20 cellular contexts compared by ENCODE assay signal in genomic region chr5:96562614-96563013, GRCh38.
DNase-seq lines count a peak whose midpoint lies in the region; TF ChIP-seq lines count a peak whose summit lies in the region.
"Had no signal": no experiment of that assay in that cellular context is flagged by ENCODE, and none has a peak within 500 bp of the region (broad histone marks: within the 10 kb centered on the region; RNA-seq: fewer than 3 reads in every experiment).

No MANE protein-coding gene starts in this region.

- intact Hi-C loops in activated T-helper 1 cell treated with anti-CD3 and anti-CD28 coated beads, Interleukin-12 subunit alpha, Interleukin-12 subunit beta, Interleukin-2, Interleukin-4 antibody, amounts not matched to agents 30 ng/mL and 10 ng/mL and 1 ng/mL, durations not matched to agents 14 hours and 24 hours and 36 hours (cut with micrococcal nuclease), result no loop called here

- peaks cover 6% of the 10 kb centered on the region for H3K9me3 Mint-ChIP-seq in chondrocyte (ENCODE audit: low read depth)
- no peaks in the 10 kb centered on the region for H3K9me3 Mint-ChIP-seq in activated T-helper 1 cell treated with anti-CD3 and anti-CD28 coated beads, Interleukin-12 subunit alpha, Interleukin-12 subunit beta, Interleukin-2, Interleukin-4 antibody, amounts not matched to agents 30 ng/mL and 10 ng/mL and 1 ng/mL, durations not matched to agents 14 hours and 24 hours and 36 hours
- no peaks in the 10 kb centered on the region for H3K9me3 Mint-ChIP-seq in T-helper 2 cell treated with Interferon-gamma antibody and Interleukin-4, amounts not matched to agents 5 μg/mL and 100 μg/mL, for 36 hours
- H3K9me3 Mint-ChIP-seq: T-cell had no signal

- no peaks in the 10 kb centered on the region for H3K36me3 Mint-ChIP-seq in chondrocyte (ENCODE audit: low read depth)
- no peaks in the 10 kb centered on the region for H3K36me3 Mint-ChIP-seq in activated T-helper 1 cell treated with anti-CD3 and anti-CD28 coated beads, Interleukin-12 subunit alpha, Interleukin-12 subunit beta, Interleukin-2, Interleukin-4 antibody, amounts not matched to agents 30 ng/mL and 10 ng/mL and 1 ng/mL, durations not matched to agents 14 hours and 24 hours and 36 hours (ENCODE audit: low read depth)
- H3K36me3 Mint-ChIP-seq in T-helper 2 cell treated with Interferon-gamma antibody and Interleukin-4, amounts not matched to agents 5 μg/mL and 100 μg/mL, for 36 hours (ENCODE audit: low read depth), result no peaks in the 10 kb centered on the region
- H3K36me3 Mint-ChIP-seq: naive B cell, T-cell had no signal

- H3K27ac Mint-ChIP-seq in chondrocyte (ENCODE audit: unreplicated experiment), result peak overlapping the region; percentile 9
- no peak overlapping the region for H3K27ac Mint-ChIP-seq in activated T-helper 1 cell treated with anti-CD3 and anti-CD28 coated beads, Interleukin-12 subunit alpha, Interleukin-12 subunit beta, Interleukin-2, Interleukin-4 antibody, amounts not matched to agents 30 ng/mL and 10 ng/mL and 1 ng/mL, durations not matched to agents 14 hours and 24 hours and 36 hours
- no peak overlapping the region for H3K27ac Mint-ChIP-seq in T-helper 2 cell treated with Interferon-gamma antibody and Interleukin-4, amounts not matched to agents 5 μg/mL and 100 μg/mL, for 36 hours
- H3K27ac Mint-ChIP-seq: activated CD8-positive, alpha-beta T cell treated with anti-CD3 and anti-CD28 coated beads, Interleukin-2, amount 10 ng/mL, durations not matched to agents 7 days and 5 days; naive B cell; T-cell had no signal

- TF ChIP-seq CTCF in chondrocyte (IDR thresholded peaks at IDR 0.05), result no peak

- H3K4me3 Mint-ChIP-seq in chondrocyte (ENCODE audit: unreplicated experiment), result no peak overlapping the region
- H3K4me3 Mint-ChIP-seq in activated T-helper 1 cell treated with anti-CD3 and anti-CD28 coated beads, Interleukin-12 subunit alpha, Interleukin-12 subunit beta, Interleukin-2, Interleukin-4 antibody, amounts not matched to agents 30 ng/mL and 10 ng/mL and 1 ng/mL, durations not matched to agents 14 hours and 24 hours and 36 hours, result no peak overlapping the region
- no peak overlapping the region for H3K4me3 Mint-ChIP-seq in T-helper 2 cell treated with Interferon-gamma antibody and Interleukin-4, amounts not matched to agents 5 μg/mL and 100 μg/mL, for 36 hours
- H3K4me3 Mint-ChIP-seq: activated CD8-positive, alpha-beta T cell treated with anti-CD3 and anti-CD28 coated beads, Interleukin-2, amount 10 ng/mL, durations not matched to agents 7 days and 5 days; naive B cell; T-cell had no signal

- peaks cover 35% of the 10 kb centered on the region for H3K4me1 Mint-ChIP-seq in chondrocyte (ENCODE audit: low read depth)
- peaks cover 17% of the 10 kb centered on the region for H3K4me1 Mint-ChIP-seq in activated T-helper 1 cell treated with anti-CD3 and anti-CD28 coated beads, Interleukin-12 subunit alpha, Interleukin-12 subunit beta, Interleukin-2, Interleukin-4 antibody, amounts not matched to agents 30 ng/mL and 10 ng/mL and 1 ng/mL, durations not matched to agents 14 hours and 24 hours and 36 hours (ENCODE audit: low read depth)
- H3K4me1 Mint-ChIP-seq in T-helper 2 cell treated with Interferon-gamma antibody and Interleukin-4, amounts not matched to agents 5 μg/mL and 100 μg/mL, for 36 hours (ENCODE audit: low read depth), result peaks cover 14% of the 10 kb centered on the region

- H3K27me3 Mint-ChIP-seq in chondrocyte (ENCODE audit: low read depth), result no peaks in the 10 kb centered on the region
- H3K27me3 Mint-ChIP-seq in activated T-helper 1 cell treated with anti-CD3 and anti-CD28 coated beads, Interleukin-12 subunit alpha, Interleukin-12 subunit beta, Interleukin-2, Interleukin-4 antibody, amounts not matched to agents 30 ng/mL and 10 ng/mL and 1 ng/mL, durations not matched to agents 14 hours and 24 hours and 36 hours (ENCODE audit: insufficient read depth), result no peaks in the 10 kb centered on the region
- peaks cover 8% of the 10 kb centered on the region for H3K27me3 Mint-ChIP-seq in T-helper 2 cell treated with Interferon-gamma antibody and Interleukin-4, amounts not matched to agents 5 μg/mL and 100 μg/mL, for 36 hours (ENCODE audit: low read depth)

- DNase-seq in AG08395 (ENCODE audit: low spot score), result peak; percentile 30
- DNase-seq in M059J (ENCODE audit: low read depth), result peak; percentile 74
- DNase-seq in chondrocyte (ENCODE audit: low spot score), result no peak
- DNase-seq in kidney glomerular epithelial cell (lab: John Stamatoyannopoulos, UW), result peak; percentile 34
- DNase-seq in activated T-helper 1 cell treated with anti-CD3 and anti-CD28 coated beads, Interleukin-12 subunit alpha, Interleukin-12 subunit beta, Interleukin-2, Interleukin-4 antibody, amounts not matched to agents 30 ng/mL and 10 ng/mL and 1 ng/mL, durations not matched to agents 14 hours and 24 hours and 36 hours (ENCODE audit: low spot score), result no peak
- no peak for DNase-seq in 8988T
- no peak for DNase-seq in activated CD8-positive, alpha-beta memory T cell treated with anti-CD3 and anti-CD28 coated beads, Interleukin-2, amount 50 U/mL, for 48 hours
- no peak for DNase-seq in T-helper 2 cell treated with Interferon-gamma antibody and Interleukin-4, amounts not matched to agents 5 μg/mL and 100 μg/mL, for 36 hours (ENCODE audit: low spot score)
- DNase-seq: activated CD8-positive, alpha-beta T cell treated with anti-CD3 and anti-CD28 coated beads, Interleukin-2, amount 10 ng/mL, durations not matched to agents 7 days and 5 days; adrenal gland; COR-L47; erythroblast; KG1; left ventricle myocardium inferior; naive B cell; NCI-H1092 treated with DMSO at 0.1 percent for 48 hours; psoas muscle; stimulated activated CD4-positive, alpha-beta T cell treated with anti-CD3 and anti-CD28 coated beads, Interleukin-12 subunit alpha, Interleukin-12 subunit beta, amount 100 ng/mL, for 4 hours; stimulated activated naive CD8-positive, alpha-beta T cell treated with anti-CD3 and anti-CD28 coated beads, Interleukin-15, Interleukin-2, amounts not matched to agents 100 U/mL and 50 U/mL, for 24 hours; T-cell had no signal

Comparison
In these comparisons a context has a peak if more than half of its experiments do, and no peak if none do; other contexts are left out.
1. DNase-seq: peak in AG08395 (single experiment), M059J (single experiment) and kidney glomerular epithelial cell (single experiment); none in chondrocyte (single experiment), activated T-helper 1 cell treated with anti-CD3 and anti-CD28 coated beads, Interleukin-12 subunit alpha, Interleukin-12 subunit beta, Interleukin-2, Interleukin-4 antibody, amounts not matched to agents 30 ng/mL and 10 ng/mL and 1 ng/mL, durations not matched to agents 14 hours and 24 hours and 36 hours (single experiment), 8988T (single experiment), activated CD8-positive, alpha-beta memory T cell treated with anti-CD3 and anti-CD28 coated beads, Interleukin-2, amount 50 U/mL, for 48 hours (single experiment) and T-helper 2 cell treated with Interferon-gamma antibody and Interleukin-4, amounts not matched to agents 5 μg/mL and 100 μg/mL, for 36 hours (single experiment).